Comparison of ENCODE assay signal across 22 cellular contexts in genomic region chr16:35570946-35571345, GRCh38.
"Had no signal": no experiment of that assay in that cellular context is flagged by ENCODE, and none has a peak within 500 bp of the region (broad histone marks: within the 10 kb centered on the region; RNA-seq: fewer than 3 reads in every experiment).

No MANE protein-coding gene starts in this region.

- H3K4me1 ChIP-seq: left ventricle myocardium inferior, pancreas, prostate gland, suprapubic skin, tibial artery, upper lobe of right lung had no signal

- H3K36me3 ChIP-seq: left ventricle myocardium inferior, pancreas, prostate gland, suprapubic skin, thoracic aorta, tibial artery, upper lobe of right lung had no signal

- H3K27ac ChIP-seq: left ventricle myocardium inferior, pancreas, prostate gland, skin epidermis, suprapubic skin, thoracic aorta, tibial artery, upper lobe of right lung had no signal

- H3K27me3 ChIP-seq: pancreas, suprapubic skin, tibial artery, upper lobe of right lung had no signal

- DNase-seq: islet precursor cell; left ventricle myocardium inferior; naive thymus-derived CD8-positive, alpha-beta T cell; nucleus accumbens; pancreas; posterior cingulate gyrus; retina; right cardiac atrium; stimulated activated CD4-positive, alpha-beta T cell treated with anti-CD3 and anti-CD28 coated beads, Interleukin-12 subunit alpha, Interleukin-12 subunit beta, amount 100 ng/mL, for 4 hours; stimulated activated CD4-positive, alpha-beta T cell treated with anti-CD3 and anti-CD28 coated beads, Interleukin-15, amount 100 ng/mL, for 24 hours; stimulated activated CD4-positive, alpha-beta T cell treated with anti-CD3 and anti-CD28 coated beads, Interleukin-2, amount 100 ng/mL, for 24 hours; stimulated activated CD4-positive, alpha-beta T cell treated with anti-CD3 and anti-CD28 coated beads, Interleukin-4, amount 100 ng/mL, for 1 hour; stimulated activated naive CD4-positive, alpha-beta T cell; tibial artery; trophoblast cell; upper lobe of right lung had no signal

- H3K4me3 ChIP-seq: left ventricle myocardium inferior, lung, pancreas, prostate gland, skin epidermis, suprapubic skin, thoracic aorta, tibial artery, upper lobe of right lung had no signal

- ATAC-seq: naive thymus-derived CD8-positive, alpha-beta T cell; pancreas; right cardiac atrium; sciatic nerve; upper lobe of right lung had no signal

- H3K9me3 ChIP-seq: left ventricle myocardium inferior, pancreas, prostate gland, suprapubic skin, thoracic aorta, upper lobe of right lung had no signal
